ENCODE assay signal across 8 cellular contexts in the genomic region with DNA sequence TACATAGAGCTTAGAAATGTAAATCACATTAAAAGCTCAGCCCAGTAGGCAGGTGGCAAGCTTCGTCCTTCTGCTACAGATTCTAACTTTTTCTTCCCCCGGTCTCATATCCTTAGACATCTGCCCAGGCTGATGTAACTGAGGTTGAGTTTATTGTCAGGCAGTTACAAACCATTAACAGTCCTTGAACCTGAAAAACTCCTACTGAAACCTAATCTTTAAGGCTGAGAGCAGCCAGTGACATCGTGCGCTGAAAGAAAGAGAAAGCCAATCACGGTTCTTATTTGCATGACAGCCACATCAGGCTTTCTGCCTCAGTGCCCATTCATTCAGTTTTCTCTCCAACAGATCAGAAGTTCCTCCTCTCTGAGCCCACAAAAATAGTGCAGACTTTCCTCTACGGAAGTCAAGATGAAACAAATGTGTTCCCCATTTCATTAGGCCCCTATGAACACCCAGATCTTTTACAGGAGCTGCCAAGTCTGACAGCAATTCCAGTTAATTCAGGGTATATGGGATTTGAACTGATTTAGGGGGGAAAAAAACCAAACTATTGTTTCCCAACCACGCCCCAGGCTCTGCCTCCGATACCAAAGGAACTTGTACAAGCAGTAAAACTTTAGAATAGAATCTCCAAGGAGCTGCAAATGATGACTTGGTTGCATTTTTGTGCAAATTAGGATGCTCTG. TPM values are rescaled to one million over a fixed set of nuclear protein-coding genes. Genes with fewer than 3 reads are reported as not detected.
DNase-seq lines count a peak whose midpoint lies in the region; ATAC-seq and TF ChIP-seq lines count a peak whose summit lies in the region.

A gene with protein sequence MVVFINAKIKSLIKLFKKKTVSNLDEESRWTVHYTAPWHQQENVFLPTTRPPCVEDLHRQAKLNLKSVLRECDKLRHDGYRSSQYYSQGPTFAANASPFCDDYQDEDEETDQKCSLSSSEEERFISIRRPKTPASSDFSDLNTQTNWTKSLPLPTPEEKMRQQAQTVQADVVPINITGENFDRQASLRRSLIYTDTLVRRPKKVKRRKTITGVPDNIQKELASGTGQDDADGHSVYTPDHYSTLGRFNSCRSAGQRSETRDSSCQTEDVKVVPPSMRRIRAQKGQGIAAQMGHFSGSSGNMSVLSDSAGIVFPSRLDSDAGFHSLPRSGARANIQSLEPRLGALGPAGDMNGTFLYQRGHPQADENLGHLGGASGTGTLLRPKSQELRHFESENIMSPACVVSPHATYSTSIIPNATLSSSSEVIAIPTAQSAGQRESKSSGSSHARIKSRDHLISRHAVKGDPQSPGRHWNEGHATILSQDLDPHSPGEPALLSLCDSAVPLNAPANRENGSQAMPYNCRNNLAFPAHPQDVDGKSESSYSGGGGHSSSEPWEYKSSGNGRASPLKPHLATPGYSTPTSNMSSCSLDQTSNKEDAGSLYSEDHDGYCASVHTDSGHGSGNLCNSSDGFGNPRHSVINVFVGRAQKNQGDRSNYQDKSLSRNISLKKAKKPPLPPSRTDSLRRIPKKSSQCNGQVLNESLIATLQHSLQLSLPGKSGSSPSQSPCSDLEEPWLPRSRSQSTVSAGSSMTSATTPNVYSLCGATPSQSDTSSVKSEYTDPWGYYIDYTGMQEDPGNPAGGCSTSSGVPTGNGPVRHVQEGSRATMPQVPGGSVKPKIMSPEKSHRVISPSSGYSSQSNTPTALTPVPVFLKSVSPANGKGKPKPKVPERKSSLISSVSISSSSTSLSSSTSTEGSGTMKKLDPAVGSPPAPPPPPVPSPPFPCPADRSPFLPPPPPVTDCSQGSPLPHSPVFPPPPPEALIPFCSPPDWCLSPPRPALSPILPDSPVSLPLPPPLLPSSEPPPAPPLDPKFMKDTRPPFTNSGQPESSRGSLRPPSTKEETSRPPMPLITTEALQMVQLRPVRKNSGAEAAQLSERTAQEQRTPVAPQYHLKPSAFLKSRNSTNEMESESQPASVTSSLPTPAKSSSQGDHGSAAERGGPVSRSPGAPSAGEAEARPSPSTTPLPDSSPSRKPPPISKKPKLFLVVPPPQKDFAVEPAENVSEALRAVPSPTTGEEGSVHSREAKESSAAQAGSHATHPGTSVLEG (N-terminal part only) (minus strand): TSS at position 192 of the 689 bp plus-strand sequence. CDS start 204 bp downstream, outside the sequence.

- peak; percentile 98 for ATAC-seq in GM21447 (IDR thresholded peaks at IDR 0.05; ENCODE audit: unreplicated experiment)

- peaks cover 53% of the 10 kb centered on the region for H3K4me1 ChIP-seq in HUES48 (ENCODE audit: control insufficient read depth, insufficient read depth, low read length)
- no peaks in the 10 kb centered on the region for H3K4me1 ChIP-seq in breast epithelium
- peaks cover 4 to 69% (median 58%) of the 10 kb centered on the region in 4 donors for H3K4me1 ChIP-seq in liver (ENCODE audit: control insufficient read depth in 4 of 4, insufficient read depth in 4 of 4, low read length in 3 of 4)

- TF ChIP-seq RAD21 in liver (IDR thresholded peaks at IDR 0.05) = peak in 1 of 2 donors; percentile 32

- TF ChIP-seq CTCF in breast epithelium (IDR thresholded peaks at IDR 0.05) (no peak), liver (IDR thresholded peaks at IDR 0.05; ENCODE audit: low read depth, low read length, missing input control) (no peak)

- H3K9ac ChIP-seq in HUES48 (ENCODE audit: low read depth, low read length) (peak within 1 kb of the TSS; percentile 3; the same call in 1 of the 2 replicates), liver (ENCODE audit: low read depth in 1 of 2, low read length in 2 of 2) (peak within 1 kb of the TSS; percentile 56 to 99)

- WGBS in liver = 18% methylated on average over 8 of the region's 8 CpGs

- H3K36me3 ChIP-seq in HUES48 (ENCODE audit: control insufficient read depth, insufficient read depth, low read length) (peaks cover 4% of the 10 kb centered on the region; the same call in 1 of the 2 replicates), breast epithelium (no peaks in the 10 kb centered on the region), liver (ENCODE audit: control insufficient read depth in 4 of 4, insufficient read depth in 3 of 4, low read depth in 1 of 4, low read length in 3 of 4) (peaks cover 0 to 2% (median 0%) of the 10 kb centered on the region in 4 donors)

- peak within 1 kb of the TSS; percentile 38 for H3K4me3 ChIP-seq in HUES48 (ENCODE audit: low read depth, low read length)
- no peak within 1 kb of the TSS for H3K4me3 ChIP-seq in breast epithelium
- peak within 1 kb of the TSS; percentile 59 to 77 (median 67) for H3K4me3 ChIP-seq in liver (ENCODE audit: low read depth in 1 of 3, low read length in 3 of 3)

- H3K27me3 ChIP-seq in HUES48 (ENCODE audit: control insufficient read depth, insufficient read depth, low read length) = no peaks in the 10 kb centered on the region
- H3K27me3 ChIP-seq in breast epithelium = no peaks in the 10 kb centered on the region
- H3K27me3 ChIP-seq in liver (ENCODE audit: control insufficient read depth in 4 of 4, insufficient read depth in 4 of 4, low read length in 3 of 4) = no peaks in the 10 kb centered on the region

- no peak for TF ChIP-seq POLR2A in breast epithelium (IDR thresholded peaks at IDR 0.05)

- intact Hi-C loops in breast epithelium (cut with DNase I; ENCODE audit: low total_unique reads) = no loop called here
- intact Hi-C loops in posterior cingulate gyrus (cut with DNase I) = no loop called here

- H3K9me3 ChIP-seq in HUES48 (ENCODE audit: control insufficient read depth, insufficient read depth, low read length) = no peaks in the 10 kb centered on the region
- H3K9me3 ChIP-seq in breast epithelium = no peaks in the 10 kb centered on the region
- no peaks in the 10 kb centered on the region for H3K9me3 ChIP-seq in liver (ENCODE audit: control insufficient read depth in 4 of 4, low read length in 3 of 4)

- H3K27ac ChIP-seq in HUES48 (ENCODE audit: low read depth, low read length) (peak within 1 kb of the TSS; percentile 88), breast epithelium (peak within 1 kb of the TSS in 1 of 2 donors; percentile 27), liver (ENCODE audit: low read depth in 1 of 2, low read length in 2 of 2) (peak within 1 kb of the TSS; percentile 62 to 83)

- DNase-seq in DMS53 (lab: John Stamatoyannopoulos, UW) = peak; percentile 81
- DNase-seq in breast epithelium (ENCODE audit: low spot score in 2 of 2) = no peak
- no peak for DNase-seq in posterior cingulate gyrus
- DNase-seq in activated T-cell treated with anti-CD3 and anti-CD28 coated beads, Interleukin-2, amount 50 U/mL, for 1 hour = no peak
- no peak for DNase-seq in LoVo (ENCODE audit: low spot score)

TF ChIP-seq in liver, 16 proteins besides CTCF, POLR2A, EP300 and RAD21 (continues in another document):
- TF ChIP-seq FOXA2 (IDR thresholded peaks at IDR 0.05) (no peak), RXRA (IDR thresholded peaks at IDR 0.05) (peak; percentile 62 to 84), FOXA1 (IDR thresholded peaks at IDR 0.05) (no peak), HNF4A (conservative IDR thresholded peaks at IDR 0.05) (peak; percentile 52 to 63), HNF4G (IDR thresholded peaks at IDR 0.05) (no peak), SP1 (IDR thresholded peaks at IDR 0.05) (peak; percentile 53), NR2F2 (IDR thresholded peaks at IDR 0.05) (no peak), YY1 (IDR thresholded peaks at IDR 0.05) (peak; percentile 21), TAF1 (conservative IDR thresholded peaks at IDR 0.05) (peak; percentile 71), EGR1 (IDR thresholded peaks at IDR 0.05; ENCODE audit: low read depth in 2 of 2) (no peak), GABPA (IDR thresholded peaks at IDR 0.05 in 1 of 2, conservative IDR thresholded peaks at IDR 0.05 in 1 of 2) (no peak), JUND (IDR thresholded peaks at IDR 0.05) (peak; percentile 9 to 31)
- TF ChIP-seq, protein P1, sequence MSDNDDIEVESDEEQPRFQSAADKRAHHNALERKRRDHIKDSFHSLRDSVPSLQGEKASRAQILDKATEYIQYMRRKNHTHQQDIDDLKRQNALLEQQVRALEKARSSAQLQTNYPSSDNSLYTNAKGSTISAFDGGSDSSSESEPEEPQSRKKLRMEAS (IDR thresholded peaks at IDR 0.05) = no peak
- TF ChIP-seq, protein P2, sequence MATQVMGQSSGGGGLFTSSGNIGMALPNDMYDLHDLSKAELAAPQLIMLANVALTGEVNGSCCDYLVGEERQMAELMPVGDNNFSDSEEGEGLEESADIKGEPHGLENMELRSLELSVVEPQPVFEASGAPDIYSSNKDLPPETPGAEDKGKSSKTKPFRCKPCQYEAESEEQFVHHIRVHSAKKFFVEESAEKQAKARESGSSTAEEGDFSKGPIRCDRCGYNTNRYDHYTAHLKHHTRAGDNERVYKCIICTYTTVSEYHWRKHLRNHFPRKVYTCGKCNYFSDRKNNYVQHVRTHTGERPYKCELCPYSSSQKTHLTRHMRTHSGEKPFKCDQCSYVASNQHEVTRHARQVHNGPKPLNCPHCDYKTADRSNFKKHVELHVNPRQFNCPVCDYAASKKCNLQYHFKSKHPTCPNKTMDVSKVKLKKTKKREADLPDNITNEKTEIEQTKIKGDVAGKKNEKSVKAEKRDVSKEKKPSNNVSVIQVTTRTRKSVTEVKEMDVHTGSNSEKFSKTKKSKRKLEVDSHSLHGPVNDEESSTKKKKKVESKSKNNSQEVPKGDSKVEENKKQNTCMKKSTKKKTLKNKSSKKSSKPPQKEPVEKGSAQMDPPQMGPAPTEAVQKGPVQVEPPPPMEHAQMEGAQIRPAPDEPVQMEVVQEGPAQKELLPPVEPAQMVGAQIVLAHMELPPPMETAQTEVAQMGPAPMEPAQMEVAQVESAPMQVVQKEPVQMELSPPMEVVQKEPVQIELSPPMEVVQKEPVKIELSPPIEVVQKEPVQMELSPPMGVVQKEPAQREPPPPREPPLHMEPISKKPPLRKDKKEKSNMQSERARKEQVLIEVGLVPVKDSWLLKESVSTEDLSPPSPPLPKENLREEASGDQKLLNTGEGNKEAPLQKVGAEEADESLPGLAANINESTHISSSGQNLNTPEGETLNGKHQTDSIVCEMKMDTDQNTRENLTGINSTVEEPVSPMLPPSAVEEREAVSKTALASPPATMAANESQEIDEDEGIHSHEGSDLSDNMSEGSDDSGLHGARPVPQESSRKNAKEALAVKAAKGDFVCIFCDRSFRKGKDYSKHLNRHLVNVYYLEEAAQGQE (IDR thresholded peaks at IDR 0.05) = peak; percentile 18

RNA-seq across cellular contexts. Expression of the gene that starts here (rescaled TPM):
- total RNA-seq in breast epithelium (10 to 100 TPM; 15.4 to 17.4 (median 16.5) TPM), liver (10 to 100 TPM; 10.9 to 33.0 TPM)
- polyA plus RNA-seq in liver = 10 to 100 TPM in 1 of 2 donors, 1 to 10 TPM in 1; 6.6 to 30.4 TPM

Comparison
In these comparisons a context has a peak if more than half of its experiments do, and no peak if none do; other contexts are left out.
1. H3K4me3 ChIP-seq: peak in HUES48 (single experiment) and liver (3 of 3); none in breast epithelium (0 of 3).